Comparison of ENCODE assay signal across 1 cellular context in the genomic region with DNA sequence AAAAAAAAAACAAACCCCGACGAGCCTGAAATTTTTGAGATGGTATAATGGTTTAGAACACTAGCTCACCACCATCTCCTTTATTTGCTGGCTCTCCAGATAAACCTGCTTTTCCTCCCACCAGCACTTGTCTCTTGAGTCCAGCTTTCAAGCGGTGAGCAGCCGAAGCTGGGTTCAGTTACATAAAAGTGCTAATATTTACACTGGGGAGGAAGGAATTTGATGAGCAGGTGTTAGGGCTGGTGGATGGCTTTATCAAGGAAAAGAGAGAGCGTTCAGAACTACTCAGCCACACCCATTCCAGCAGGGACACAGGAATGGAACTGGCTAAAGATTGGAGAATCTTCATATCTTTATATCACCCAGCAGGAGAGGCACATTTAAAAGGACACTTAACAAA.
TF ChIP-seq lines count a peak whose summit lies in the region.

No MANE protein-coding gene starts in this region.

TF ChIP-seq in HepG2, 621 proteins besides CTCF, POLR2A, EP300 and RAD21 (continued from another document):
- no peak for TF ChIP-seq ZNF780A (CRISPR knock-in tag; IDR thresholded peaks at IDR 0.05)
- peak; percentile 84; the same call in 1 of the 2 replicates for TF ChIP-seq ZBTB20 (CRISPR knock-in tag; IDR thresholded peaks at IDR 0.05; ENCODE audit: borderline replicate concordance, low read depth)
- TF ChIP-seq FOSL2 (CRISPR knock-in tag; IDR thresholded peaks at IDR 0.05): 0 out of 2 replicates have a peak, but pooled peaks have one; percentile 45
- no peak for TF ChIP-seq NFIB (CRISPR knock-in tag; IDR thresholded peaks at IDR 0.05; ENCODE audit: borderline replicate concordance)
- no peak for TF ChIP-seq RNF2 (conservative IDR thresholded peaks at IDR 0.05; ENCODE audit: low read depth)
- TF ChIP-seq ZC3H13 (CRISPR knock-in tag; IDR thresholded peaks at IDR 0.05): no peak
- TF ChIP-seq, protein P1, sequence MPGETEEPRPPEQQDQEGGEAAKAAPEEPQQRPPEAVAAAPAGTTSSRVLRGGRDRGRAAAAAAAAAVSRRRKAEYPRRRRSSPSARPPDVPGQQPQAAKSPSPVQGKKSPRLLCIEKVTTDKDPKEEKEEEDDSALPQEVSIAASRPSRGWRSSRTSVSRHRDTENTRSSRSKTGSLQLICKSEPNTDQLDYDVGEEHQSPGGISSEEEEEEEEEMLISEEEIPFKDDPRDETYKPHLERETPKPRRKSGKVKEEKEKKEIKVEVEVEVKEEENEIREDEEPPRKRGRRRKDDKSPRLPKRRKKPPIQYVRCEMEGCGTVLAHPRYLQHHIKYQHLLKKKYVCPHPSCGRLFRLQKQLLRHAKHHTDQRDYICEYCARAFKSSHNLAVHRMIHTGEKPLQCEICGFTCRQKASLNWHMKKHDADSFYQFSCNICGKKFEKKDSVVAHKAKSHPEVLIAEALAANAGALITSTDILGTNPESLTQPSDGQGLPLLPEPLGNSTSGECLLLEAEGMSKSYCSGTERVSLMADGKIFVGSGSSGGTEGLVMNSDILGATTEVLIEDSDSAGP (CRISPR knock-in tag; IDR thresholded peaks at IDR 0.05; ENCODE audit: borderline replicate concordance): no peak
- no peak for TF ChIP-seq LCORL (IDR thresholded peaks at IDR 0.05)
- TF ChIP-seq LCORL (CRISPR knock-in tag; IDR thresholded peaks at IDR 0.05): peak; percentile 44; the same call in 1 of the 2 replicates
- peak; percentile 48; the same call in 1 of the 2 replicates for TF ChIP-seq HNF4A (CRISPR knock-in tag; IDR thresholded peaks at IDR 0.05)
- TF ChIP-seq NCOR1 (IDR thresholded peaks at IDR 0.05; ENCODE audit: borderline replicate concordance, low read length): no peak
- no peak for TF ChIP-seq NPAS2 (CRISPR knock-in tag; IDR thresholded peaks at IDR 0.05; ENCODE audit: borderline replicate concordance)
- TF ChIP-seq SATB2 (CRISPR knock-in tag; IDR thresholded peaks at IDR 0.05): no peak
TF ChIP-seq in HepG2: peak in this region for 72.
